ENCODE assay signal across 1 cellular context in genomic region chr3:42601898-42602581, GRCh38.
TF ChIP-seq lines count a peak whose summit lies in the region.

No MANE protein-coding gene starts in this region.

TF ChIP-seq in GM23338, 12 proteins besides CTCF, POLR2A, EP300 and RAD21 (continued from another document):
- TF ChIP-seq, protein P1, sequence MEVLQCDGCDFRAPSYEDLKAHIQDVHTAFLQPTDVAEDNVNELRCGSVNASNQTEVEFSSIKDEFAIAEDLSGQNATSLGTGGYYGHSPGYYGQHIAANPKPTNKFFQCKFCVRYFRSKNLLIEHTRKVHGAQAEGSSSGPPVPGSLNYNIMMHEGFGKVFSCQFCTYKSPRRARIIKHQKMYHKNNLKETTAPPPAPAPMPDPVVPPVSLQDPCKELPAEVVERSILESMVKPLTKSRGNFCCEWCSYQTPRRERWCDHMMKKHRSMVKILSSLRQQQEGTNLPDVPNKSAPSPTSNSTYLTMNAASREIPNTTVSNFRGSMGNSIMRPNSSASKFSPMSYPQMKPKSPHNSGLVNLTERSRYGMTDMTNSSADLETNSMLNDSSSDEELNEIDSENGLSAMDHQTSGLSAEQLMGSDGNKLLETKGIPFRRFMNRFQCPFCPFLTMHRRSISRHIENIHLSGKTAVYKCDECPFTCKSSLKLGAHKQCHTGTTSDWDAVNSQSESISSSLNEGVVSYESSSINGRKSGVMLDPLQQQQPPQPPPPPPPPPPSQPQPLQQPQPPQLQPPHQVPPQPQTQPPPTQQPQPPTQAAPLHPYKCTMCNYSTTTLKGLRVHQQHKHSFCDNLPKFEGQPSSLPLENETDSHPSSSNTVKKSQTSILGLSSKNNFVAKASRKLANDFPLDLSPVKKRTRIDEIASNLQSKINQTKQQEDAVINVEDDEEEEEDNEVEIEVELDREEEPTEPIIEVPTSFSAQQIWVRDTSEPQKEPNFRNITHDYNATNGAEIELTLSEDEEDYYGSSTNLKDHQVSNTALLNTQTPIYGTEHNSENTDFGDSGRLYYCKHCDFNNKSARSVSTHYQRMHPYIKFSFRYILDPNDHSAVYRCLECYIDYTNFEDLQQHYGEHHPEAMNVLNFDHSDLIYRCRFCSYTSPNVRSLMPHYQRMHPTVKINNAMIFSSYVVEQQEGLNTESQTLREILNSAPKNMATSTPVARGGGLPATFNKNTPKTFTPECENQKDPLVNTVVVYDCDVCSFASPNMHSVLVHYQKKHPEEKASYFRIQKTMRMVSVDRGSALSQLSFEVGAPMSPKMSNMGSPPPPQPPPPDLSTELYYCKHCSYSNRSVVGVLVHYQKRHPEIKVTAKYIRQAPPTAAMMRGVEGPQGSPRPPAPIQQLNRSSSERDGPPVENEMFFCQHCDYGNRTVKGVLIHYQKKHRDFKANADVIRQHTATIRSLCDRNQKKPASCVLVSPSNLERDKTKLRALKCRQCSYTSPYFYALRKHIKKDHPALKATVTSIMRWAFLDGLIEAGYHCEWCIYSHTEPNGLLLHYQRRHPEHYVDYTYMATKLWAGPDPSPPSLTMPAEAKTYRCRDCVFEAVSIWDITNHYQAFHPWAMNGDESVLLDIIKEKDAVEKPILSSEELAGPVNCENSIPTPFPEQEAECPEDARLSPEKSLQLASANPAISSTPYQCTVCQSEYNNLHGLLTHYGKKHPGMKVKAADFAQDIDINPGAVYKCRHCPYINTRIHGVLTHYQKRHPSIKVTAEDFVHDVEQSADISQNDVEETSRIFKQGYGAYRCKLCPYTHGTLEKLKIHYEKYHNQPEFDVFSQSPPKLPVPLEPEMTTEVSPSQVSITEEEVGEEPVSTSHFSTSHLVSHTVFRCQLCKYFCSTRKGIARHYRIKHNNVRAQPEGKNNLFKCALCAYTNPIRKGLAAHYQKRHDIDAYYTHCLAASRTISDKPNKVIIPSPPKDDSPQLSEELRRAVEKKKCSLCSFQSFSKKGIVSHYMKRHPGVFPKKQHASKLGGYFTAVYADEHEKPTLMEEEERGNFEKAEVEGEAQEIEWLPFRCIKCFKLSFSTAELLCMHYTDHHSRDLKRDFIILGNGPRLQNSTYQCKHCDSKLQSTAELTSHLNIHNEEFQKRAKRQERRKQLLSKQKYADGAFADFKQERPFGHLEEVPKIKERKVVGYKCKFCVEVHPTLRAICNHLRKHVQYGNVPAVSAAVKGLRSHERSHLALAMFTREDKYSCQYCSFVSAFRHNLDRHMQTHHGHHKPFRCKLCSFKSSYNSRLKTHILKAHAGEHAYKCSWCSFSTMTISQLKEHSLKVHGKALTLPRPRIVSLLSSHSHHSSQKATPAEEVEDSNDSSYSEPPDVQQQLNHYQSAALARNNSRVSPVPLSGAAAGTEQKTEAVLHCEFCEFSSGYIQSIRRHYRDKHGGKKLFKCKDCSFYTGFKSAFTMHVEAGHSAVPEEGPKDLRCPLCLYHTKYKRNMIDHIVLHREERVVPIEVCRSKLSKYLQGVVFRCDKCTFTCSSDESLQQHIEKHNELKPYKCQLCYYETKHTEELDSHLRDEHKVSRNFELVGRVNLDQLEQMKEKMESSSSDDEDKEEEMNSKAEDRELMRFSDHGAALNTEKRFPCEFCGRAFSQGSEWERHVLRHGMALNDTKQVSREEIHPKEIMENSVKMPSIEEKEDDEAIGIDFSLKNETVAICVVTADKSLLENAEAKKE (CRISPR knock-in tag; IDR thresholded peaks at IDR 0.05), result no peak
- TF ChIP-seq ZNF114 (CRISPR knock-in tag; IDR thresholded peaks at IDR 0.05) (no peak), EZH2phosphoT487 (IDR thresholded peaks at IDR 0.05; ENCODE audit: unreplicated experiment) (no peak), ETS1 (IDR thresholded peaks at IDR 0.05) (no peak), CREB1 (CRISPR knock-in tag; IDR thresholded peaks at IDR 0.05; ENCODE audit: low read depth) (no peak), EZH2 (IDR thresholded peaks at IDR 0.05; ENCODE audit: low read depth, unreplicated experiment) (no peak), JUNB (IDR thresholded peaks at IDR 0.05; ENCODE audit: unreplicated experiment) (no peak), STAT1 (IDR thresholded peaks at IDR 0.05; ENCODE audit: unreplicated experiment) (no peak)
- TF ChIP-seq, protein P2, sequence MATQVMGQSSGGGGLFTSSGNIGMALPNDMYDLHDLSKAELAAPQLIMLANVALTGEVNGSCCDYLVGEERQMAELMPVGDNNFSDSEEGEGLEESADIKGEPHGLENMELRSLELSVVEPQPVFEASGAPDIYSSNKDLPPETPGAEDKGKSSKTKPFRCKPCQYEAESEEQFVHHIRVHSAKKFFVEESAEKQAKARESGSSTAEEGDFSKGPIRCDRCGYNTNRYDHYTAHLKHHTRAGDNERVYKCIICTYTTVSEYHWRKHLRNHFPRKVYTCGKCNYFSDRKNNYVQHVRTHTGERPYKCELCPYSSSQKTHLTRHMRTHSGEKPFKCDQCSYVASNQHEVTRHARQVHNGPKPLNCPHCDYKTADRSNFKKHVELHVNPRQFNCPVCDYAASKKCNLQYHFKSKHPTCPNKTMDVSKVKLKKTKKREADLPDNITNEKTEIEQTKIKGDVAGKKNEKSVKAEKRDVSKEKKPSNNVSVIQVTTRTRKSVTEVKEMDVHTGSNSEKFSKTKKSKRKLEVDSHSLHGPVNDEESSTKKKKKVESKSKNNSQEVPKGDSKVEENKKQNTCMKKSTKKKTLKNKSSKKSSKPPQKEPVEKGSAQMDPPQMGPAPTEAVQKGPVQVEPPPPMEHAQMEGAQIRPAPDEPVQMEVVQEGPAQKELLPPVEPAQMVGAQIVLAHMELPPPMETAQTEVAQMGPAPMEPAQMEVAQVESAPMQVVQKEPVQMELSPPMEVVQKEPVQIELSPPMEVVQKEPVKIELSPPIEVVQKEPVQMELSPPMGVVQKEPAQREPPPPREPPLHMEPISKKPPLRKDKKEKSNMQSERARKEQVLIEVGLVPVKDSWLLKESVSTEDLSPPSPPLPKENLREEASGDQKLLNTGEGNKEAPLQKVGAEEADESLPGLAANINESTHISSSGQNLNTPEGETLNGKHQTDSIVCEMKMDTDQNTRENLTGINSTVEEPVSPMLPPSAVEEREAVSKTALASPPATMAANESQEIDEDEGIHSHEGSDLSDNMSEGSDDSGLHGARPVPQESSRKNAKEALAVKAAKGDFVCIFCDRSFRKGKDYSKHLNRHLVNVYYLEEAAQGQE (IDR thresholded peaks at IDR 0.05; ENCODE audit: unreplicated experiment), result no peak
